ENCODE assay signal across 15 cellular contexts in the genomic region with DNA sequence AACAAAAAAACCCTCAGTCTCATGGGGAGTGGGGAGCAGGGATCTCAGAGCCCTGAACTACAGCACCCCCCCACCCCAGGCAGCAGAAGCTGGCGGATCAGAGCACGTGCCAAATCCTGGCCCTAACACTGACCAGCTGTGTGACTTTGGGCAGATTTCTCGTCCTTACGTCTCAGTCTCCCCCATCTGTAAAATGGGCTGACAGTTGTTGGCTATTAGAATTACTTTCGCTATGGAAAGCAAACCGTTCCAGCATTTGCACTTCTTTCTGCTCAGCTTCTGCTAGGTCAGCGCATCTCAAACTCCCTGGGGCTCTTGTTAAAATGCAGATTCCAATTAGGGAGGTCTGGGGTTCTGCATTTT.
A peak's percentile ranks its signal among the peaks of the same experiment; 100 is the strongest.
DNase-seq lines count a peak whose midpoint lies in the region; ATAC-seq and TF ChIP-seq lines count a peak whose summit lies in the region.
"Had no signal": no experiment of that assay in that cellular context is flagged by ENCODE, and none has a peak within 500 bp of the region (broad histone marks: within the 10 kb centered on the region; RNA-seq: fewer than 3 reads in every experiment).

No MANE protein-coding gene starts in this region.

- H3K27me3 Mint-ChIP-seq in activated naive CD8-positive, alpha-beta T cell treated with anti-CD3 and anti-CD28 coated beads, Interleukin-2, amount 50 U/mL, for 24 hours = peaks cover 12% of the 10 kb centered on the region

- peaks cover 5% of the 10 kb centered on the region; the same call in 1 of the 2 replicates for H3K27me3 ChIP-seq in MM.1S (replicated peaks; ENCODE audit: insufficient read depth, low read length)
- no peaks in the 10 kb centered on the region for H3K27me3 ChIP-seq in iPS-20b (ENCODE audit: insufficient read depth, low read length)

- H3K4me1 ChIP-seq in MM.1S (ENCODE audit: low read length) (peaks cover 11% of the 10 kb centered on the region; the same call in 1 of the 2 replicates), iPS-20b (ENCODE audit: insufficient read depth, low read length) (peaks cover 6% of the 10 kb centered on the region; the same call in 1 of the 2 replicates)
- H3K4me1 ChIP-seq: left lung had no signal

- peak overlapping the region; percentile 35; the same call in 1 of the 2 replicates for H3K4me3 ChIP-seq in MM.1S (ENCODE audit: low read length)
- H3K4me3 ChIP-seq in iPS-20b (ENCODE audit: low read length) = peak overlapping the region; percentile 43; the same call in 1 of the 2 replicates
- H3K4me3 ChIP-seq: left lung had no signal

- peak overlapping the region; percentile 84 for H2AFZ ChIP-seq in MM.1S (ENCODE audit: low read length)

- ATAC-seq in GM18858 (IDR thresholded peaks at IDR 0.05; ENCODE audit: unreplicated experiment) (peak; percentile 19), GM21825 (IDR thresholded peaks at IDR 0.05; ENCODE audit: unreplicated experiment) (peak; percentile 12), HG03432 (IDR thresholded peaks at IDR 0.05; ENCODE audit: unreplicated experiment) (no peak)
- ATAC-seq in activated naive CD8-positive, alpha-beta T cell treated with anti-CD3 and anti-CD28 coated beads, Interleukin-2, amount 50 U/mL, for 24 hours = no peak
- ATAC-seq: HCT116 had no signal

- H3K9me3 Mint-ChIP-seq in activated naive CD8-positive, alpha-beta T cell treated with anti-CD3 and anti-CD28 coated beads, Interleukin-2, amount 50 U/mL, for 24 hours = peaks cover 7% of the 10 kb centered on the region

- H3K36me3 ChIP-seq in MM.1S (replicated peaks; ENCODE audit: insufficient read depth, low read length) = no peaks in the 10 kb centered on the region
- peaks cover 5% of the 10 kb centered on the region; the same call in 1 of the 2 replicates for H3K36me3 ChIP-seq in iPS-20b (ENCODE audit: insufficient read depth, low read depth, low read length)
- H3K36me3 ChIP-seq: left lung had no signal

- H3K27ac ChIP-seq in MM.1S (ENCODE audit: low read length) (no peak overlapping the region), iPS-20b (ENCODE audit: low read length) (peak overlapping the region; percentile 62)
- H3K27ac ChIP-seq: left lung had no signal

- TF ChIP-seq CTCF in MM.1S (IDR thresholded peaks at IDR 0.05; ENCODE audit: low read length) = no peak

- DNase-seq in MM.1S = no peak
- DNase-seq in NCI-H2171 (lab: John Stamatoyannopoulos, UW) = no peak
- no peak for DNase-seq in activated naive CD8-positive, alpha-beta T cell treated with anti-CD3 and anti-CD28 coated beads, Interleukin-2, amount 50 U/mL, for 24 hours
- no peak for DNase-seq in HK-2 (ENCODE audit: unreplicated experiment)
- DNase-seq: activated CD8-positive, alpha-beta memory T cell treated with anti-CD3 and anti-CD28 coated beads for 24 hours; activated gamma-delta T cell; GDM1; Kasumi-1; left lung; NCI-H82 had no signal

- H4K20me1 ChIP-seq in MM.1S (ENCODE audit: insufficient read depth, low read length) = no peaks in the 10 kb centered on the region

- no peak overlapping the region for H3K4me3 Mint-ChIP-seq in activated naive CD8-positive, alpha-beta T cell treated with anti-CD3 and anti-CD28 coated beads, Interleukin-2, amount 50 U/mL, for 24 hours

- H3K9me3 ChIP-seq in MM.1S (replicated peaks; ENCODE audit: insufficient read depth, low read length) (no peaks in the 10 kb centered on the region), iPS-20b (ENCODE audit: insufficient read depth, low read depth, low read length) (no peaks in the 10 kb centered on the region)

- peak overlapping the region; percentile 66 for H3K4me2 ChIP-seq in MM.1S (ENCODE audit: low read depth, low read length)

- H3K27ac Mint-ChIP-seq in activated naive CD8-positive, alpha-beta T cell treated with anti-CD3 and anti-CD28 coated beads, Interleukin-2, amount 50 U/mL, for 24 hours = no peak overlapping the region

- H3K79me2 ChIP-seq in MM.1S (ENCODE audit: low read length) = no peaks in the 10 kb centered on the region

- peaks cover 2% of the 10 kb centered on the region for H3K36me3 Mint-ChIP-seq in activated naive CD8-positive, alpha-beta T cell treated with anti-CD3 and anti-CD28 coated beads, Interleukin-2, amount 50 U/mL, for 24 hours (ENCODE audit: low read depth)

- H3K9ac ChIP-seq in MM.1S (ENCODE audit: low read length) (no peak overlapping the region), iPS-20b (ENCODE audit: low read depth, low read length) (no peak overlapping the region)

- H3F3A ChIP-seq in MM.1S (ENCODE audit: insufficient read depth, low read length) = 0 out of 2 replicates have a peak, but pooled peaks cover 4% of the 10 kb centered on the region

- peaks cover 23% of the 10 kb centered on the region for H3K4me1 Mint-ChIP-seq in activated naive CD8-positive, alpha-beta T cell treated with anti-CD3 and anti-CD28 coated beads, Interleukin-2, amount 50 U/mL, for 24 hours

- H3K9me2 ChIP-seq in MM.1S (replicated peaks; ENCODE audit: insufficient read depth, low read length) = no peaks in the 10 kb centered on the region

Comparison
In these comparisons a context has a peak if more than half of its experiments do, and no peak if none do; other contexts are left out.
1. ATAC-seq: peak in GM18858 (single experiment) and GM21825 (single experiment); none in HG03432 (single experiment) and activated naive CD8-positive, alpha-beta T cell treated with anti-CD3 and anti-CD28 coated beads, Interleukin-2, amount 50 U/mL, for 24 hours (single experiment).